ENCODE assay signal across 10 cellular contexts in genomic region chr21:34553199-34553952, GRCh38. TPM values are rescaled to one million over a fixed set of nuclear protein-coding genes. Genes with fewer than 3 reads are reported as not detected.
A peak's percentile ranks its signal among the peaks of the same experiment; 100 is the strongest.
DNase-seq lines count a peak whose midpoint lies in the region; ATAC-seq and TF ChIP-seq lines count a peak whose summit lies in the region.
"Had no signal": no experiment of that assay in that cellular context is flagged by ENCODE, and none has a peak within 500 bp of the region (broad histone marks: within the 10 kb centered on the region; RNA-seq: fewer than 3 reads in every experiment).

No MANE protein-coding gene starts in this region.

- peaks cover 26% of the 10 kb centered on the region for H3K4me1 Mint-ChIP-seq in osteocyte (ENCODE audit: unreplicated experiment)
- H3K4me1 Mint-ChIP-seq: activated naive CD4-positive, alpha-beta T cell treated with anti-CD3 and anti-CD28 coated beads, Interleukin-2, amount 50 U/mL, for 24 hours had no signal

- H3K27me3 Mint-ChIP-seq in osteocyte (ENCODE audit: unreplicated experiment) = no peaks in the 10 kb centered on the region
- H3K27me3 Mint-ChIP-seq: activated naive CD4-positive, alpha-beta T cell treated with anti-CD3 and anti-CD28 coated beads, Interleukin-2, amount 50 U/mL, for 24 hours had no signal

- POLR2A ChIA-PET in GM10248 (lab: Yijun Ruan, JAX) = no interaction called here

- no peaks in the 10 kb centered on the region for H3K36me3 ChIP-seq in upper lobe of right lung
- H3K36me3 ChIP-seq: pancreas had no signal

- peak; percentile 71 for DNase-seq in GM03348 (ENCODE audit: low spot score)
- DNase-seq in RPMI7951 (ENCODE audit: low read depth) = peak; percentile 73
- peak; percentile 39 for DNase-seq in epithelial cell of prostate (ENCODE audit: low read depth, low spot score)
- no peak for DNase-seq in osteocyte (ENCODE audit: extremely low spot score, unreplicated experiment)
- no peak for DNase-seq in GM10248 (ENCODE audit: extremely low spot score)
- DNase-seq in upper lobe of right lung = no peak
- DNase-seq in Kasumi-1 (lab: John Stamatoyannopoulos, UW) = no peak
- DNase-seq in NCI-H82 treated with DMSO at 0.1 percent for 48 hours (lab: John Stamatoyannopoulos, UW; ENCODE audit: unreplicated experiment) = no peak
- DNase-seq: pancreas had no signal

- intact Hi-C loops in upper lobe of right lung (cut with DNase I) = no loop called here

- peak overlapping the region; percentile 47 for H3K4me3 Mint-ChIP-seq in osteocyte (ENCODE audit: unreplicated experiment)
- H3K4me3 Mint-ChIP-seq: activated naive CD4-positive, alpha-beta T cell treated with anti-CD3 and anti-CD28 coated beads, Interleukin-2, amount 50 U/mL, for 24 hours had no signal

- H3K27ac Mint-ChIP-seq in osteocyte (ENCODE audit: unreplicated experiment) = peak overlapping the region; percentile 84
- H3K27ac Mint-ChIP-seq: activated naive CD4-positive, alpha-beta T cell treated with anti-CD3 and anti-CD28 coated beads, Interleukin-2, amount 50 U/mL, for 24 hours had no signal

- H3K27me3 ChIP-seq in upper lobe of right lung = no peaks in the 10 kb centered on the region
- H3K27me3 ChIP-seq: pancreas had no signal

- H3K27ac ChIP-seq in epithelial cell of prostate = peak overlapping the region; percentile 84
- H3K27ac ChIP-seq in upper lobe of right lung = no peak overlapping the region

- peaks cover 6% of the 10 kb centered on the region for H3K9me3 Mint-ChIP-seq in osteocyte (ENCODE audit: unreplicated experiment)
- H3K9me3 Mint-ChIP-seq: activated naive CD4-positive, alpha-beta T cell treated with anti-CD3 and anti-CD28 coated beads, Interleukin-2, amount 50 U/mL, for 24 hours had no signal

- no peak overlapping the region for H3K4me3 ChIP-seq in upper lobe of right lung
- H3K4me3 ChIP-seq: pancreas had no signal

- H3K9me3 ChIP-seq in upper lobe of right lung = no peaks in the 10 kb centered on the region
- H3K9me3 ChIP-seq: pancreas had no signal

- no peaks in the 10 kb centered on the region for H3K4me1 ChIP-seq in upper lobe of right lung

- TF ChIP-seq CTCF in osteocyte (IDR thresholded peaks at IDR 0.05) (no peak), GM10248 (IDR thresholded peaks at IDR 0.05; ENCODE audit: control extremely low read depth, extremely low read depth, low read depth, missing control alignments) (no peak), upper lobe of right lung (IDR thresholded peaks at IDR 0.05) (no peak)

- no peak for ATAC-seq in upper lobe of right lung

- CTCF ChIA-PET in GM10248 (lab: Yijun Ruan, JAX) = interaction anchor here (0.8 to 1.8 kb wide), 3 partner anchors 15 to 42 kb away, joined by 3 to 5 read pairs (median 3); no protein-coding TSS in a partner anchor

- no peaks in the 10 kb centered on the region for H3K36me3 Mint-ChIP-seq in osteocyte (ENCODE audit: unreplicated experiment)

RNA-seq across cellular contexts. Expression of gene KCNE1, which starts 41.4 kb away (rescaled TPM):
- not detected in 2 replicates for total RNA-seq in RPMI7951 (2014; rRNA removed; shearing (Covaris generic))
- total RNA-seq in osteocyte = 0.44 and 0.59 TPM in 2 replicates
- total RNA-seq in upper lobe of right lung = 13.6 TPM

Comparison
In these comparisons a context has a peak if more than half of its experiments do, and no peak if none do; other contexts are left out.
1. DNase-seq: peak in GM03348 (single experiment), RPMI7951 (single experiment) and epithelial cell of prostate (single experiment); none in osteocyte (single experiment), GM10248 (single experiment), upper lobe of right lung (single experiment), Kasumi-1 (0 of 2) and NCI-H82 treated with DMSO at 0.1 percent for 48 hours (single experiment).